ENCODE assay signal across 9 cellular contexts in the genomic region with DNA sequence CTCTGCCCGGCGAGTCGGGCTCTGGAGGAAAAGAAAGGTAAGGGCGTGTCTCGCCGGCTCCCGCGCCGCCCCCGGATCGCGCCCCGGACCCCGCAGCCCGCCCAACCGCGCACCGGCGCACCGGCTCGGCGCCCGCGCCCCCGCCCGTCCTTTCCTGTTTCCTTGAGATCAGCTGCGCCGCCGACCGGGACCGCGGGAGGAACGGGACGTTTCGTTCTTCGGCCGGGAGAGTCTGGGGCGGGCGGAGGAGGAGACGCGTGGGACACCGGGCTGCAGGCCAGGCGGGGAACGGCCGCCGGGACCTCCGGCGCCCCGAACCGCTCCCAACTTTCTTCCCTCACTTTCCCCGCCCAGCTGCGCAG. TPM values are rescaled to one million over a fixed set of nuclear protein-coding genes. Genes with fewer than 3 reads are reported as not detected.
DNase-seq lines count a peak whose midpoint lies in the region; ATAC-seq, FAIRE-seq and TF ChIP-seq lines count a peak whose summit lies in the region.
"Had no signal": no experiment of that assay in that cellular context is flagged by ENCODE, and none has a peak within 500 bp of the region (broad histone marks: within the 10 kb centered on the region; RNA-seq: fewer than 3 reads in every experiment).

No MANE protein-coding gene starts in this region.

- H3K4me1 Mint-ChIP-seq in activated CD4-positive, alpha-beta T cell treated with anti-CD3 and anti-CD28 coated beads, Interleukin-2, amount 10 ng/mL, durations not matched to agents 24 days and 14 days, result no peaks in the 10 kb centered on the region

- DNase-seq in activated CD4-positive, alpha-beta T cell treated with anti-CD3 and anti-CD28 coated beads, Interleukin-2, amount 10 ng/mL, durations not matched to agents 24 days and 14 days, result no peak
- DNase-seq in activated CD4-positive, alpha-beta T cell treated with anti-CD3 and anti-CD28 coated beads for 48 hours, result no peak
- DNase-seq in dorsolateral prefrontal cortex (peak in 1 of 10 donors; percentile 37), lung (ENCODE audit: low spot score) (no peak), RCC 7860 (ENCODE audit: low spot score) (no peak), NCI-H526 treated with DMSO at 0.1 percent for 48 hours (lab: John Stamatoyannopoulos, UW) (no peak)
- no peak for DNase-seq in stimulated activated naive CD4-positive, alpha-beta T cell treated with Interleukin-2 at 50 U/mL for 16 hours (lab: John Stamatoyannopoulos, UW)

- 0 to 1% methylated on average over 46 to 52 of the region's 52 CpGs for WGBS in lung, 2 donors
- WGBS in urinary bladder, result under 1% methylated on average over 52 of the region's 52 CpGs

- H3K36me3 ChIP-seq in lung (ENCODE audit: control insufficient read depth in 2 of 2, insufficient read depth in 2 of 2, low read length in 2 of 2) (no peaks in the 10 kb centered on the region), urinary bladder (ENCODE audit: insufficient read depth) (no peaks in the 10 kb centered on the region)

- no peak for FAIRE-seq in RCC 7860 (lab: Jason Lieb, UNC)
- FAIRE-seq: TTC549 had no signal

- peak; percentile 23 for ATAC-seq in lung (ENCODE audit: insufficient read depth, low FRiP score)

- no peaks in the 10 kb centered on the region for H3K9me3 Mint-ChIP-seq in activated CD4-positive, alpha-beta T cell treated with anti-CD3 and anti-CD28 coated beads, Interleukin-2, amount 10 ng/mL, durations not matched to agents 24 days and 14 days

- H3K4me3 ChIP-seq in dorsolateral prefrontal cortex (peak overlapping the region; percentile 45 to 80 (median 65)), lung (peak overlapping the region; percentile 89), urinary bladder (ENCODE audit: low read depth, low read length) (peak overlapping the region; percentile 79)

- intact Hi-C loops in activated CD4-positive, alpha-beta T cell treated with anti-CD3 and anti-CD28 coated beads, Interleukin-2, amount 10 ng/mL, durations not matched to agents 24 days and 14 days (cut with micrococcal nuclease), result loop anchor here (2.0 kb wide), 1 partner anchor 33 kb away; no protein-coding TSS in a partner anchor
- intact Hi-C loops in dorsolateral prefrontal cortex (cut with DNase I), result no loop called here

- no peaks in the 10 kb centered on the region for H3K36me3 Mint-ChIP-seq in activated CD4-positive, alpha-beta T cell treated with anti-CD3 and anti-CD28 coated beads, Interleukin-2, amount 10 ng/mL, durations not matched to agents 24 days and 14 days (ENCODE audit: low read depth)

- no peak for TF ChIP-seq CTCF in dorsolateral prefrontal cortex (IDR thresholded peaks at IDR 0.05 in 54 of 56, conservative IDR thresholded peaks at IDR 0.05 in 2 of 56; ENCODE audit: low read depth in 1 of 56, partially characterized antibody in 56 of 56)
- no peak for TF ChIP-seq CTCF in lung (IDR thresholded peaks at IDR 0.05; ENCODE audit: control extremely low read depth, extremely low read depth)

- peaks cover 71% of the 10 kb centered on the region for H3K27me3 Mint-ChIP-seq in activated CD4-positive, alpha-beta T cell treated with anti-CD3 and anti-CD28 coated beads, Interleukin-2, amount 10 ng/mL, durations not matched to agents 24 days and 14 days

- H3K27me3 ChIP-seq in dorsolateral prefrontal cortex (peaks cover 0 to 52% (median 26%) of the 10 kb centered on the region in 45 donors), lung (ENCODE audit: control insufficient read depth, insufficient read depth) (no peaks in the 10 kb centered on the region)

- H3K9me3 ChIP-seq in lung (ENCODE audit: control insufficient read depth in 2 of 2, insufficient read depth in 1 of 2, low read length in 1 of 2), result peaks cover 0 to 3% of the 10 kb centered on the region in 2 donors

- no peak overlapping the region for H3K27ac Mint-ChIP-seq in activated CD4-positive, alpha-beta T cell treated with anti-CD3 and anti-CD28 coated beads, Interleukin-2, amount 10 ng/mL, durations not matched to agents 24 days and 14 days

- H3K4me3 Mint-ChIP-seq in activated CD4-positive, alpha-beta T cell treated with anti-CD3 and anti-CD28 coated beads, Interleukin-2, amount 10 ng/mL, durations not matched to agents 24 days and 14 days, result peak overlapping the region; percentile 46

- peaks cover 0 to 10% of the 10 kb centered on the region in 2 donors for H3K4me1 ChIP-seq in lung (ENCODE audit: control insufficient read depth in 2 of 2, insufficient read depth in 2 of 2, low read length in 2 of 2)
- H3K4me1 ChIP-seq in urinary bladder (ENCODE audit: insufficient read depth), result no peaks in the 10 kb centered on the region

- H3K27ac ChIP-seq in dorsolateral prefrontal cortex, result peak overlapping the region in 47 of 59 donors; percentile 10 to 91 (median 72)
- H3K27ac ChIP-seq in lung (ENCODE audit: low read depth in 1 of 2, low read length in 1 of 2), result peak overlapping the region; percentile 84 to 96
- peak overlapping the region; percentile 91 for H3K27ac ChIP-seq in urinary bladder (ENCODE audit: low read depth)

RNA-seq across cellular contexts. Expression of a gene that starts 0.5 kb away (rescaled TPM):
- not detected in 2 replicates for total RNA-seq in activated CD4-positive, alpha-beta T cell treated with anti-CD3 and anti-CD28 coated beads, Interleukin-2, amount 10 ng/mL, durations not matched to agents 24 days and 14 days
- total RNA-seq in dorsolateral prefrontal cortex, result 100 to 1,000 TPM in 1 of 120 experiments, 10 to 100 TPM in 119; 13.7 to 161 (median 36.0) TPM
- total RNA-seq in lung, result 10 to 100 TPM; 60.9 to 78.7 TPM
- polyA plus RNA-seq in lung, result 10 to 100 TPM; 11.6 to 13.3 TPM
- 28.2 TPM for total RNA-seq in urinary bladder
- polyA plus RNA-seq in urinary bladder, result 16.4 TPM

Comparison
In these comparisons a context has a peak if more than half of its experiments do, and no peak if none do; other contexts are left out.
1. RNA of a gene that starts 0.5 kb away (total RNA-seq): 60.9 to 78.7 TPM in lung, 13.7 to 161 TPM in dorsolateral prefrontal cortex and 28.2 TPM in urinary bladder (single experiment); not detected in activated CD4-positive, alpha-beta T cell treated with anti-CD3 and anti-CD28 coated beads, Interleukin-2, amount 10 ng/mL, durations not matched to agents 24 days and 14 days; every median in the first group is over 10 times any median in the second.
2. Peak in every context shown above with its lines, with median percentiles within 50 percentile points of each other: H3K27ac ChIP-seq and H3K4me3 ChIP-seq.